In genomic region chr19:38840583-38840968, GRCh38 we compare ENCODE assay signal across 1 cellular context.
TF ChIP-seq lines count a peak whose summit lies in the region.

No MANE protein-coding gene starts in this region.

TF ChIP-seq in HepG2, 621 proteins besides CTCF, POLR2A, EP300 and RAD21:
- TF ChIP-seq KLF15 (CRISPR knock-in tag; IDR thresholded peaks at IDR 0.05; ENCODE audit: borderline replicate concordance) (no peak), ELF3 (CRISPR knock-in tag; IDR thresholded peaks at IDR 0.05) (no peak), BORCS8-MEF2B (CRISPR knock-in tag; IDR thresholded peaks at IDR 0.05) (no peak), ZNF781 (CRISPR knock-in tag; IDR thresholded peaks at IDR 0.05; ENCODE audit: borderline replicate concordance, not compliant biosample characterization) (no peak), ZNF33A (CRISPR knock-in tag; IDR thresholded peaks at IDR 0.05; ENCODE audit: borderline replicate concordance) (no peak), KLF9 (CRISPR knock-in tag; IDR thresholded peaks at IDR 0.05; ENCODE audit: low read depth) (no peak), RBFOX2 (IDR thresholded peaks at IDR 0.05; ENCODE audit: low read depth, low read length) (no peak), HNRNPL (IDR thresholded peaks at IDR 0.05; ENCODE audit: low read depth, low read length) (0 out of 2 replicates have a peak, but pooled peaks have one; percentile 46)
